9 cellular contexts compared by ENCODE assay signal in the genomic region with DNA sequence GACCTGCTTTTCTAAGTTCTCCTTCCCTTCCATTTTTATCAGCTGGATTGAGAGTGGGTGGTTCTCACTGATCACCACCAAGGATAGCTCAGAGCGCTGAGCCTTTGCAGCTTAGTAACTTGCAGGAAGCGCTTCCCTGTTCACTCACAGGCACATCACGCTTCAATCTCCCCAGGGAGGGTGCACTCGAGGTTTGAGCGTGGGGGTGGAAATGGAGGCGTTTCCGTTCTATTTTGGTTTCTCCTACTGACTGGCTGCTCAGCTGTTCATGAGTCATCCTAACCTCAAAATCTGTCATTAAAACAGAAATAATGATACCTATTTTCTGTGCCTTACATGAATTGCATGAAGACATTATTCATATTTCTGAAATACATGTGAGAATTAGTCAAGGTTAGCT.
DNase-seq lines count a peak whose midpoint lies in the region; ATAC-seq and TF ChIP-seq lines count a peak whose summit lies in the region.
"Had no signal": no experiment of that assay in that cellular context is flagged by ENCODE, and none has a peak within 500 bp of the region (broad histone marks: within the 10 kb centered on the region; RNA-seq: fewer than 3 reads in every experiment).

No MANE protein-coding gene starts in this region.

- peaks cover 23% of the 10 kb centered on the region for H3K4me1 ChIP-seq in lower lobe of right lung

- ATAC-seq in HG02678 (IDR thresholded peaks at IDR 0.05; ENCODE audit: unreplicated experiment): peak; percentile 99
- ATAC-seq in lower lobe of right lung: peak; percentile 92 to 93

- no peak overlapping the region for H3K27ac ChIP-seq in lower lobe of right lung
- H3K27ac ChIP-seq: C4-2B had no signal

- H3K36me3 ChIP-seq in lower lobe of right lung: no peaks in the 10 kb centered on the region

- no peak overlapping the region for H3K4me3 ChIP-seq in lower lobe of right lung

- peak; percentile 1 for DNase-seq in NCI-H510A treated with DMSO at 0.1 percent for 48 hours (lab: John Stamatoyannopoulos, UW)
- no peak for DNase-seq in NCI-H510A (lab: John Stamatoyannopoulos, UW)
- peak; percentile 40 for DNase-seq in NCI-H1417 treated with DMSO at 0.1 percent for 48 hours (lab: John Stamatoyannopoulos, UW)
- peak; percentile 30 for DNase-seq in activated CD4-positive, CD25-positive, alpha-beta regulatory T cell treated with anti-CD3 and anti-CD28 coated beads, Interleukin-2, amount 50 U/mL, for 72 hours
- peak; percentile 87 for DNase-seq in dedifferentiated amniotic fluid mesenchymal stem cell (ENCODE audit: extremely low spot score)
- DNase-seq in lower lobe of right lung: peak; percentile 79
- peak; percentile 1 for DNase-seq in stimulated activated CD8-positive, alpha-beta memory T cell treated with anti-CD3 and anti-CD28 coated beads, Interleukin-15, amount 100 ng/mL, for 1 hour (ENCODE audit: low read depth)

- TF ChIP-seq CTCF in lower lobe of right lung (IDR thresholded peaks at IDR 0.05): no peak

- H3K27me3 ChIP-seq in lower lobe of right lung (ENCODE audit: low read depth): no peaks in the 10 kb centered on the region

- H3K9me3 ChIP-seq in lower lobe of right lung: no peaks in the 10 kb centered on the region

- intact Hi-C loops in lower lobe of right lung (cut with DNase I): no loop called here
